In genomic region chr12:2668816-2669215, GRCh38 we compare ENCODE assay signal across 23 cellular contexts.
"Had no signal": no experiment of that assay in that cellular context is flagged by ENCODE, and none has a peak within 500 bp of the region (broad histone marks: within the 10 kb centered on the region; RNA-seq: fewer than 3 reads in every experiment).

No MANE protein-coding gene starts in this region.

- H3K27me3 Mint-ChIP-seq: activated naive CD4-positive, alpha-beta T cell treated with anti-CD3 and anti-CD28 coated beads, Interleukin-2, amount 50 U/mL, for 24 hours; activated naive CD8-positive, alpha-beta T cell treated with anti-CD3 and anti-CD28 coated beads, Interleukin-2, amount 50 U/mL, for 24 hours; dendritic cell treated with granulocyte-macrophage colony-stimulating factor and Interleukin-4, amounts not matched to agents 40 ng/mL and 50 ng/mL, for 4 days; naive thymus-derived CD4-positive, alpha-beta T cell; stimulated activated naive B cell treated with anti-CD40 and anti-IgM and Interleukin-4, amounts not matched to agents 10 μg/mL and 1 μg/mL and 100 μg/mL, for 72 hours had no signal

- H3K27ac ChIP-seq: breast epithelium, epithelial cell of prostate, parathyroid adenoma, psoas muscle, sigmoid colon, tibial nerve had no signal

- H3K36me3 ChIP-seq: breast epithelium had no signal

- H3K9me3 Mint-ChIP-seq: activated naive CD4-positive, alpha-beta T cell treated with anti-CD3 and anti-CD28 coated beads, Interleukin-2, amount 50 U/mL, for 24 hours; activated naive CD8-positive, alpha-beta T cell treated with anti-CD3 and anti-CD28 coated beads, Interleukin-2, amount 50 U/mL, for 24 hours; activated T-cell treated with anti-CD3 and anti-CD28 coated beads, Interleukin-2, amount 50 U/mL, for 4 hours; activated T-helper 2 cell treated with anti-CD3 and anti-CD28 coated beads, Interferon-gamma antibody, Interleukin-2, Interleukin-4, amounts not matched to agents 10 μg/mL and 5 μg/mL and 100 μg/mL, durations not matched to agents 14 hours and 24 hours and 36 hours; dendritic cell treated with granulocyte-macrophage colony-stimulating factor and Interleukin-4, amounts not matched to agents 40 ng/mL and 50 ng/mL, for 4 days; naive thymus-derived CD4-positive, alpha-beta T cell; stimulated activated naive B cell treated with anti-CD40 and anti-IgM and Interleukin-4, amounts not matched to agents 10 μg/mL and 1 μg/mL and 100 μg/mL, for 72 hours had no signal

- H3K79me2 ChIP-seq: parathyroid adenoma had no signal

- H3K4me1 ChIP-seq: breast epithelium, parathyroid adenoma, psoas muscle, sigmoid colon, tibial nerve had no signal

- ATAC-seq: activated naive CD8-positive, alpha-beta T cell treated with anti-CD3 and anti-CD28 coated beads, Interleukin-2, amount 50 U/mL, for 24 hours; activated T-cell treated with anti-CD3 and anti-CD28 coated beads, Interleukin-2, amount 50 U/mL, for 4 hours; left ventricle myocardium superior; naive thymus-derived CD4-positive, alpha-beta T cell; psoas muscle; SK-N-SH treated with all-trans-retinoic acid at 6 μM for 48 hours; stimulated activated naive B cell treated with anti-CD40 and anti-IgM and Interleukin-4, amounts not matched to agents 10 μg/mL and 1 μg/mL and 100 μg/mL, for 72 hours had no signal

- DNase-seq: activated CD4-positive, alpha-beta T cell treated with anti-CD3 and anti-CD28 coated beads, Interleukin-2, amount 50 U/mL, for 1 hour; activated naive CD8-positive, alpha-beta T cell treated with anti-CD3 and anti-CD28 coated beads, Interleukin-2, amount 50 U/mL, for 24 hours; activated T-cell treated with anti-CD3 and anti-CD28 coated beads, Interleukin-2, amount 50 U/mL, for 4 hours; amygdala; central memory CD4-positive, alpha-beta T cell; effector CD4-positive, alpha-beta T cell; left ventricle myocardium superior; midbrain; psoas muscle; sigmoid colon; small intestine; stimulated activated CD4-positive, alpha-beta T cell treated with anti-CD3 and anti-CD28 coated beads, Interleukin-1b, Interleukin-23, amount 100 ng/mL, for 48 hours; stimulated activated naive B cell treated with anti-CD40 and anti-IgM and Interleukin-4, amounts not matched to agents 10 μg/mL and 1 μg/mL and 100 μg/mL, for 72 hours; T-helper 2 cell had no signal

- H3K36me3 Mint-ChIP-seq: stimulated activated naive B cell treated with anti-CD40 and anti-IgM and Interleukin-4, amounts not matched to agents 10 μg/mL and 1 μg/mL and 100 μg/mL, for 72 hours had no signal

- H3K4me3 ChIP-seq: breast epithelium, psoas muscle, sigmoid colon, tibial nerve had no signal

- H3K4me1 Mint-ChIP-seq: activated naive CD4-positive, alpha-beta T cell treated with anti-CD3 and anti-CD28 coated beads, Interleukin-2, amount 50 U/mL, for 24 hours; activated naive CD8-positive, alpha-beta T cell treated with anti-CD3 and anti-CD28 coated beads, Interleukin-2, amount 50 U/mL, for 24 hours; stimulated activated naive B cell treated with anti-CD40 and anti-IgM and Interleukin-4, amounts not matched to agents 10 μg/mL and 1 μg/mL and 100 μg/mL, for 72 hours had no signal

- H3K27ac Mint-ChIP-seq: activated naive CD4-positive, alpha-beta T cell treated with anti-CD3 and anti-CD28 coated beads, Interleukin-2, amount 50 U/mL, for 24 hours; activated naive CD8-positive, alpha-beta T cell treated with anti-CD3 and anti-CD28 coated beads, Interleukin-2, amount 50 U/mL, for 24 hours; activated T-helper 2 cell treated with anti-CD3 and anti-CD28 coated beads, Interferon-gamma antibody, Interleukin-2, Interleukin-4, amounts not matched to agents 10 μg/mL and 5 μg/mL and 100 μg/mL, durations not matched to agents 14 hours and 24 hours and 36 hours; dendritic cell treated with granulocyte-macrophage colony-stimulating factor and Interleukin-4, amounts not matched to agents 40 ng/mL and 50 ng/mL, for 4 days; naive thymus-derived CD4-positive, alpha-beta T cell; stimulated activated naive B cell treated with anti-CD40 and anti-IgM and Interleukin-4, amounts not matched to agents 10 μg/mL and 1 μg/mL and 100 μg/mL, for 72 hours had no signal

- H2AFZ ChIP-seq: parathyroid adenoma had no signal

- H3K4me3 Mint-ChIP-seq: activated naive CD4-positive, alpha-beta T cell treated with anti-CD3 and anti-CD28 coated beads, Interleukin-2, amount 50 U/mL, for 24 hours; activated naive CD8-positive, alpha-beta T cell treated with anti-CD3 and anti-CD28 coated beads, Interleukin-2, amount 50 U/mL, for 24 hours; activated T-cell treated with anti-CD3 and anti-CD28 coated beads, Interleukin-2, amount 50 U/mL, for 4 hours; dendritic cell treated with granulocyte-macrophage colony-stimulating factor and Interleukin-4, amounts not matched to agents 40 ng/mL and 50 ng/mL, for 4 days; naive thymus-derived CD4-positive, alpha-beta T cell; stimulated activated naive B cell treated with anti-CD40 and anti-IgM and Interleukin-4, amounts not matched to agents 10 μg/mL and 1 μg/mL and 100 μg/mL, for 72 hours had no signal

- H3K27me3 ChIP-seq: breast epithelium, sigmoid colon, tibial nerve had no signal
